ENCODE assay signal across 8 cellular contexts in genomic region chr17:57898487-57899311, GRCh38. TPM values are rescaled to one million over a fixed set of nuclear protein-coding genes. Genes with fewer than 3 reads are reported as not detected.
DNase-seq lines count a peak whose midpoint lies in the region; ATAC-seq and TF ChIP-seq lines count a peak whose summit lies in the region.

No MANE protein-coding gene starts in this region.

- H2AK5ac ChIP-seq in neuronal stem cell (ENCODE audit: low read depth, low read length): peak overlapping the region; percentile 100

- H3K27me3 Mint-ChIP-seq in naive thymus-derived CD4-positive, alpha-beta T cell: peaks cover 0 to 6% (median 0%) of the 10 kb centered on the region in 5 donors
- H3K27me3 Mint-ChIP-seq in CD4-positive, alpha-beta T cell: no peaks in the 10 kb centered on the region

- POLR2A ChIA-PET in Panc1 (lab: Charles Lee): interaction anchor here (0.6 to 1.0 kb wide), 2 partner anchors 11 to 39 kb away, joined by 4 to 15 read pairs; no protein-coding TSS in a partner anchor
- POLR2A ChIA-PET in naive thymus-derived CD4-positive, alpha-beta T cell (lab: Charles Lee): interaction anchor here (0.7 kb wide), 1 partner anchor 378 kb away, joined by 3 read pairs; no protein-coding TSS in a partner anchor
- POLR2A ChIA-PET in CD4-positive, alpha-beta T cell (lab: Charles Lee): no interaction called here

- no peak overlapping the region for H4K8ac ChIP-seq in neuronal stem cell (ENCODE audit: low read depth, low read length)

- no peaks in the 10 kb centered on the region for H3K36me3 Mint-ChIP-seq in naive thymus-derived CD4-positive, alpha-beta T cell
- no peaks in the 10 kb centered on the region for H3K36me3 Mint-ChIP-seq in CD4-positive, alpha-beta T cell (ENCODE audit: low read depth)

- H3K23ac ChIP-seq in neuronal stem cell (ENCODE audit: low read depth, low read length, poor library complexity): peak overlapping the region; percentile 70

- TF ChIP-seq CTCF in AG10803 (conservative IDR thresholded peaks at IDR 0.05; ENCODE audit: low read length) (no peak), Panc1 (IDR thresholded peaks at IDR 0.05) (no peak), foreskin fibroblast (IDR thresholded peaks at IDR 0.05; ENCODE audit: low read depth, low read length) (no peak)
- no peak for TF ChIP-seq CTCF in CD4-positive, alpha-beta T cell (IDR thresholded peaks at IDR 0.05)

- H3K4me3 ChIP-seq in AG10803 (ENCODE audit: low read length): no peak overlapping the region
- no peak overlapping the region for H3K4me3 ChIP-seq in Panc1 (ENCODE audit: low read depth in 2 of 2, low read length in 2 of 2)
- no peak overlapping the region for H3K4me3 ChIP-seq in foreskin fibroblast (ENCODE audit: low read depth in 1 of 2, low read length in 2 of 2)
- no peak overlapping the region for H3K4me3 ChIP-seq in neuronal stem cell (ENCODE audit: low read length in 2 of 2)
- no peak overlapping the region for H3K4me3 ChIP-seq in naive thymus-derived CD4-positive, alpha-beta T cell (ENCODE audit: low read length)

- peak overlapping the region; percentile 96 for H4K91ac ChIP-seq in neuronal stem cell (ENCODE audit: low read depth, low read length, poor library complexity)

- peak overlapping the region; percentile 99 for H2BK12ac ChIP-seq in neuronal stem cell (ENCODE audit: low read length)

- H3K27me3 ChIP-seq in Panc1 (ENCODE audit: control insufficient read depth, insufficient read depth, low read length) (no peaks in the 10 kb centered on the region), neuronal stem cell (ENCODE audit: control insufficient read depth in 3 of 3, insufficient read depth in 3 of 3, low read depth in 1 of 3, low read length in 3 of 3) (no peaks in the 10 kb centered on the region)
- no peaks in the 10 kb centered on the region for H3K27me3 ChIP-seq in naive thymus-derived CD4-positive, alpha-beta T cell (ENCODE audit: control insufficient read depth in 2 of 2, insufficient read depth in 2 of 2, low read length in 2 of 2)
- no peaks in the 10 kb centered on the region for H3K27me3 ChIP-seq in CD4-positive, alpha-beta T cell (ENCODE audit: control insufficient read depth, insufficient read depth, low read length)

- H2BK120ac ChIP-seq in neuronal stem cell (ENCODE audit: low read depth, low read length): peak overlapping the region; percentile 92

- H3K4me1 Mint-ChIP-seq in naive thymus-derived CD4-positive, alpha-beta T cell: peaks cover 7 to 24% (median 17%) of the 10 kb centered on the region in 7 donors
- H3K4me1 Mint-ChIP-seq in CD4-positive, alpha-beta T cell (ENCODE audit: low read depth): peaks cover 11% of the 10 kb centered on the region

- ATAC-seq in Panc1 (peak; percentile 39; the same call in 1 of the 2 replicates), HG02885 (IDR thresholded peaks at IDR 0.05; ENCODE audit: poor library complexity, unreplicated experiment) (no peak)
- ATAC-seq in naive thymus-derived CD4-positive, alpha-beta T cell: no peak
- ATAC-seq in CD4-positive, alpha-beta T cell (ENCODE audit: poor library complexity): no peak

- peak; percentile 86 for DNase-seq in AG10803 (ENCODE audit: low read depth)
- no peak for DNase-seq in Panc1 (ENCODE audit: low read depth, low spot score)
- DNase-seq in foreskin fibroblast: peak; percentile 51 to 86
- DNase-seq in neuronal stem cell (ENCODE audit: low spot score): peak; percentile 86
- no peak for DNase-seq in naive thymus-derived CD4-positive, alpha-beta T cell
- no peak for DNase-seq in activated effector memory CD4-positive, alpha-beta T cell treated with anti-CD3 and anti-CD28 coated beads, Interleukin-2, amount 50 U/mL, for 16 hours
- DNase-seq in CD4-positive, alpha-beta T cell: no peak

- H2BK5ac ChIP-seq in neuronal stem cell (ENCODE audit: low read length): peak overlapping the region; percentile 95

- H3K36me3 ChIP-seq in Panc1 (ENCODE audit: control insufficient read depth, insufficient read depth, low read length) (no peaks in the 10 kb centered on the region), neuronal stem cell (replicated peaks in 1 of 2; ENCODE audit: control insufficient read depth in 2 of 2, insufficient read depth in 2 of 2, low read length in 2 of 2) (peaks cover 2 to 9% of the 10 kb centered on the region in 2 donors)
- no peaks in the 10 kb centered on the region for H3K36me3 ChIP-seq in naive thymus-derived CD4-positive, alpha-beta T cell (ENCODE audit: control insufficient read depth in 2 of 3, insufficient read depth in 3 of 3, low read length in 3 of 3)

- H3K4me3 Mint-ChIP-seq in naive thymus-derived CD4-positive, alpha-beta T cell: no peak overlapping the region
- H3K4me3 Mint-ChIP-seq in CD4-positive, alpha-beta T cell: no peak overlapping the region

- peak overlapping the region; percentile 85 for H3K9ac ChIP-seq in neuronal stem cell (ENCODE audit: low read depth, low read length, poor library complexity)

- H3K27ac ChIP-seq in Panc1 (ENCODE audit: low read length) (peak overlapping the region; percentile 73), neuronal stem cell (replicated peaks; ENCODE audit: low read length) (peak overlapping the region; percentile 92)
- no peak overlapping the region for H3K27ac ChIP-seq in naive thymus-derived CD4-positive, alpha-beta T cell (ENCODE audit: low read depth, low read length)
- no peak overlapping the region for H3K27ac ChIP-seq in CD4-positive, alpha-beta T cell (ENCODE audit: low read depth, low read length)

- H3K4ac ChIP-seq in neuronal stem cell (ENCODE audit: low read length): peak overlapping the region; percentile 100

- H3K4me1 ChIP-seq in Panc1 (ENCODE audit: control insufficient read depth, insufficient read depth, low read length): peaks cover 68% of the 10 kb centered on the region
- H3K4me1 ChIP-seq in neuronal stem cell (ENCODE audit: control insufficient read depth in 2 of 2, insufficient read depth in 1 of 2, low read depth in 1 of 2, low read length in 2 of 2): peaks cover 38 to 50% of the 10 kb centered on the region in 2 donors
- H3K4me1 ChIP-seq in naive thymus-derived CD4-positive, alpha-beta T cell (ENCODE audit: control insufficient read depth in 2 of 2, insufficient read depth in 2 of 2, low read length in 2 of 2): peaks cover 0 to 8% of the 10 kb centered on the region in 2 donors

- CTCF ChIA-PET in Panc1 (lab: Charles Lee): interaction anchor here (0.6 to 0.9 kb wide), 2 partner anchors 9 to 40 kb away, joined by 3 read pairs; no protein-coding TSS in a partner anchor
- CTCF ChIA-PET in naive thymus-derived CD4-positive, alpha-beta T cell (lab: Charles Lee): interaction anchor here (0.6 kb wide), 2 partner anchors 11 to 464 kb away, joined by 3 to 4 read pairs; no protein-coding TSS in a partner anchor
- CTCF ChIA-PET in CD4-positive, alpha-beta T cell (lab: Charles Lee): no interaction called here

- no peak overlapping the region for H3K4me2 ChIP-seq in neuronal stem cell (ENCODE audit: insufficient read depth, low read length, poor library complexity, severe bottlenecking)

- H3K14ac ChIP-seq in neuronal stem cell (ENCODE audit: low read length): peak overlapping the region; percentile 40

- peaks cover 2% of the 10 kb centered on the region for H3K79me1 ChIP-seq in neuronal stem cell (ENCODE audit: low read depth, low read length)

- peak overlapping the region; percentile 97 for H2BK15ac ChIP-seq in neuronal stem cell (ENCODE audit: low read length)

- in situ Hi-C loops in Panc1 (cut with HindIII; ENCODE audit: low pct_unique_long_range_greater_than_20kb, low sequenced_read_pairs): no loop called here

- H3K9me3 ChIP-seq in Panc1 (ENCODE audit: control insufficient read depth, insufficient read depth, low read depth, low read length) (no peaks in the 10 kb centered on the region), neuronal stem cell (replicated peaks in 1 of 2; ENCODE audit: control insufficient read depth in 2 of 2, insufficient read depth in 1 of 2, low read depth in 1 of 2, low read length in 2 of 2) (no peaks in the 10 kb centered on the region)
- no peaks in the 10 kb centered on the region for H3K9me3 ChIP-seq in naive thymus-derived CD4-positive, alpha-beta T cell (ENCODE audit: control insufficient read depth in 2 of 3, low read length in 3 of 3)
- no peaks in the 10 kb centered on the region for H3K9me3 ChIP-seq in CD4-positive, alpha-beta T cell (ENCODE audit: control insufficient read depth, low read length)

- intact Hi-C loops in Panc1 (cut with micrococcal nuclease; ENCODE audit: unreplicated experiment): loop anchor here (10.0 kb wide), 1 partner anchor 64 kb away; no protein-coding TSS in a partner anchor
- intact Hi-C loops in naive thymus-derived CD4-positive, alpha-beta T cell (cut with micrococcal nuclease): loop anchor here in 1 of 2 donors (10.0 kb wide), 1 partner anchor 46 kb away; no protein-coding TSS in a partner anchor
- intact Hi-C loops in CD4-positive, alpha-beta T cell (cut with DNase I, micrococcal nuclease): no loop called here

- H3K9me3 Mint-ChIP-seq in naive thymus-derived CD4-positive, alpha-beta T cell: no peaks in the 10 kb centered on the region
- no peaks in the 10 kb centered on the region for H3K9me3 Mint-ChIP-seq in CD4-positive, alpha-beta T cell

- BruUV-seq in Panc1 (replicated peaks; lab: Mats Ljungman, UMichigan): no TSS peak

- peak overlapping the region; percentile 98 for H3K18ac ChIP-seq in neuronal stem cell (ENCODE audit: low read length)

- H2AFZ ChIP-seq in neuronal stem cell (ENCODE audit: low read length): no peak overlapping the region

- WGBS in neuronal stem cell (ENCODE audit: extremely low coverage in 2 of 2, insufficient read length in 2 of 2, insufficient replicate concordance in 1 of 2), 2 donors: no CpG with 5 or more reads among the region's 9 CpGs

- no peak overlapping the region for H3K27ac Mint-ChIP-seq in naive thymus-derived CD4-positive, alpha-beta T cell
- H3K27ac Mint-ChIP-seq in CD4-positive, alpha-beta T cell: no peak overlapping the region

RNA-seq across cellular contexts. Expression of gene MRPS23, which starts 48.9 kb away (rescaled TPM):
- 85.4 TPM for total RNA-seq in Panc1 (2021; ENCODE audit: unreplicated experiment)
- polyA plus RNA-seq in Panc1 (2012; ENCODE audit: insufficient read length): 76.8 TPM
- 21.6 TPM for polyA plus RNA-seq in neuronal stem cell (2013, experiment 1 of 2)
- polyA plus RNA-seq in neuronal stem cell (2013, experiment 2 of 2): 19.9 TPM
- total RNA-seq in naive thymus-derived CD4-positive, alpha-beta T cell: 10 to 100 TPM; 13.0 to 40.5 (median 24.6) TPM
- polyA plus RNA-seq in naive thymus-derived CD4-positive, alpha-beta T cell: 10 to 100 TPM; 26.5 to 42.8 TPM
- 10 to 100 TPM; 14.6 to 14.7 TPM for total RNA-seq in CD4-positive, alpha-beta T cell

RNA-seq across cellular contexts. Expression of gene CUEDC1, which starts 56.5 kb away (rescaled TPM):
- 103 TPM for total RNA-seq in Panc1 (2021; ENCODE audit: unreplicated experiment)
- polyA plus RNA-seq in Panc1 (2012; ENCODE audit: insufficient read length): 107 TPM
- polyA plus RNA-seq in neuronal stem cell (2013, experiment 1 of 2): 23.4 TPM
- polyA plus RNA-seq in neuronal stem cell (2013, experiment 2 of 2): 22.7 TPM
- 1 to 10 TPM in 3 of 5 experiments, under 1 TPM in 2; 0.10 to 7.7 (median 1.0) TPM for total RNA-seq in naive thymus-derived CD4-positive, alpha-beta T cell
- polyA plus RNA-seq in naive thymus-derived CD4-positive, alpha-beta T cell: not detected
- total RNA-seq in CD4-positive, alpha-beta T cell: 1 to 10 TPM in 1 of 2 experiments, under 1 TPM in 1; 0.41 to 1.0 TPM

Comparison
In these comparisons a context has a peak if more than half of its experiments do, and no peak if none do; other contexts are left out.
1. DNase-seq: peak in AG10803 (single experiment), foreskin fibroblast (2 of 2) and neuronal stem cell (single experiment); none in Panc1 (single experiment), naive thymus-derived CD4-positive, alpha-beta T cell (0 of 9), activated effector memory CD4-positive, alpha-beta T cell treated with anti-CD3 and anti-CD28 coated beads, Interleukin-2, amount 50 U/mL, for 16 hours (single experiment) and CD4-positive, alpha-beta T cell (0 of 10).
2. H3K27ac ChIP-seq: peak in Panc1 (single experiment) and neuronal stem cell (single experiment); none in naive thymus-derived CD4-positive, alpha-beta T cell (single experiment) and CD4-positive, alpha-beta T cell (single experiment).
3. RNA of gene CUEDC1, which starts 56.5 kb away (total RNA-seq): 103 TPM in Panc1 (single experiment); 0.41 to 1.0 TPM in CD4-positive, alpha-beta T cell and 0.10 to 7.7 TPM in naive thymus-derived CD4-positive, alpha-beta T cell; every median in the first group is over 10 times any median in the second.